ENCODE assay signal across 1 cellular context in genomic region chr10:117535045-117535751, GRCh38.
TF ChIP-seq lines count a peak whose summit lies in the region.

No MANE protein-coding gene starts in this region.

TF ChIP-seq in endothelial cell of umbilical vein, 7 proteins besides CTCF, POLR2A, EP300 and RAD21:
- TF ChIP-seq POLR2AphosphoS5 (IDR thresholded peaks at IDR 0.05; ENCODE audit: insufficient read depth, low read depth, low read length) (no peak), EZH2 (IDR thresholded peaks at IDR 0.05; ENCODE audit: borderline replicate concordance, low read depth, low read length, severe bottlenecking) (peak; percentile 89)
